ENCODE assay signal across 1 cellular context in the genomic region with DNA sequence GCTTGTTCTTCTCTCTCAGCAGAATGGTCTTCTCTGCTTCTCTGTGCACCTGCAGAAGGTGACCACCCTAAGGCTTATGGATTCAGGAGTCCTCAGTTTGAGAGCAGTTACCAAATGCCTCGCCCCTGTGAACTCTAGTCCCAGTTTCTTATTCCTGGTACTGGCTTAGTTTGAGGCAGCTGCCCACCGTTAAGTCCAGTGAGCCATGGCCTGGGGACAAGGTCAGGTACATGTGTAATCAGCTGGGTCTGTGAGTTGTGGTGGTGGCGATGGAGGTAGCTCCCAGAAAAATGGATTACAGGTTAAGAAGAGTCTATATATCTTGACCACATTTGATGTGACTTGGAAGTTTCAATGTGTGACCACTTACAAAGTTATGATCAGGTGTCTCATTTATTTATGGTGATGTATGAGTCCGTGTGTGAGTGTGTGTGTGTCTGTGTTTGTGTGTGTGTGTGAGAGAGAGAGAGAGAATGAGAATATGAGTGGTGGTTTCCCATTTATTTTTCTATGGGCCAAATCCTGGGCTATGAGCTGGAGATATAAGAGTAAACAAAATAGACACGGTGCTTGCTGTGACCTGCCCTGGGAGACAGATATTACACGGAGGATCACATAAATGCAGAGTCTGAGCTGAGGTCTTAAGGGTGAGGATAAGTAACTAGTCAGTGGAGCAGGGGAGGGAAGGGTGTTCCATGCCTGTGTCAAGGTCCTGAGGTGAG.
TF ChIP-seq lines count a peak whose summit lies in the region.

No MANE protein-coding gene starts in this region.

TF ChIP-seq in GM12878, 131 proteins besides CTCF, POLR2A, EP300 and RAD21:
- no peak for TF ChIP-seq TCF7 (IDR thresholded peaks at IDR 0.05; ENCODE audit: borderline replicate concordance)
- no peak for TF ChIP-seq RB1 (IDR thresholded peaks at IDR 0.05; ENCODE audit: borderline replicate concordance)
- TF ChIP-seq GABPA (IDR thresholded peaks at IDR 0.05; ENCODE audit: low read depth): no peak
- no peak for TF ChIP-seq ESRRA (IDR thresholded peaks at IDR 0.05; ENCODE audit: low read length)
